Comparison of ENCODE assay signal across 8 cellular contexts in genomic region chr13:114065141-114065925, GRCh38.
DNase-seq lines count a peak whose midpoint lies in the region; TF ChIP-seq lines count a peak whose summit lies in the region.

No MANE protein-coding gene starts in this region.

- peaks cover 65% of the 10 kb centered on the region for H3K4me1 Mint-ChIP-seq in neural progenitor cell
- peaks cover 72% of the 10 kb centered on the region for H3K4me1 Mint-ChIP-seq in stimulated activated naive CD8-positive, alpha-beta T cell treated with anti-CD3 and anti-CD28 coated beads, Interleukin-15, Interleukin-2, amounts not matched to agents 100 ng/mL and 50 ng/mL, for 24 hours (ENCODE audit: low read depth)

- H3F3A ChIP-seq in neural progenitor cell (ENCODE audit: low read depth): peaks cover 29% of the 10 kb centered on the region

- DNase-seq in NCI-H82 (lab: John Stamatoyannopoulos, UW) (peak; percentile 62), NCI-H82 treated with DMSO at 0.1 percent for 48 hours (lab: John Stamatoyannopoulos, UW; ENCODE audit: unreplicated experiment) (no peak), HPDE6-E6E7 (ENCODE audit: extremely low spot score) (peak; percentile 92), SHP77 treated with DMSO at 0.1 percent for 48 hours (lab: John Stamatoyannopoulos, UW) (peak; percentile 96), activated gamma-delta T cell (lab: John Stamatoyannopoulos, UW) (peak; percentile 33), fibroblast of villous mesenchyme (ENCODE audit: low read depth) (peak; percentile 98), neural progenitor cell (ENCODE audit: low spot score) (peak; percentile 63)

- peak overlapping the region; percentile 99 for H3K27ac Mint-ChIP-seq in neural progenitor cell
- peak overlapping the region; percentile 98 for H3K27ac Mint-ChIP-seq in stimulated activated naive CD8-positive, alpha-beta T cell treated with anti-CD3 and anti-CD28 coated beads, Interleukin-15, Interleukin-2, amounts not matched to agents 100 ng/mL and 50 ng/mL, for 24 hours

- peaks cover 6% of the 10 kb centered on the region for H3K36me3 Mint-ChIP-seq in neural progenitor cell
- no peaks in the 10 kb centered on the region for H3K36me3 Mint-ChIP-seq in stimulated activated naive CD8-positive, alpha-beta T cell treated with anti-CD3 and anti-CD28 coated beads, Interleukin-15, Interleukin-2, amounts not matched to agents 100 ng/mL and 50 ng/mL, for 24 hours (ENCODE audit: low read depth)

- H4K20me1 ChIP-seq in neural progenitor cell (ENCODE audit: low read depth): no peaks in the 10 kb centered on the region

- peak overlapping the region; percentile 38 for H2AFZ ChIP-seq in neural progenitor cell (replicated peaks)

- no peak overlapping the region for H3K9ac ChIP-seq in neural progenitor cell

- TF ChIP-seq CTCF in fibroblast of villous mesenchyme (IDR thresholded peaks at IDR 0.05; ENCODE audit: insufficient read depth, low read depth, low read length) (no peak), neural progenitor cell (IDR thresholded peaks at IDR 0.05) (no peak)

- peak overlapping the region; percentile 43 for H3K4me2 ChIP-seq in neural progenitor cell

- no peaks in the 10 kb centered on the region for H3K9me3 Mint-ChIP-seq in neural progenitor cell
- H3K9me3 Mint-ChIP-seq in stimulated activated naive CD8-positive, alpha-beta T cell treated with anti-CD3 and anti-CD28 coated beads, Interleukin-15, Interleukin-2, amounts not matched to agents 100 ng/mL and 50 ng/mL, for 24 hours: no peaks in the 10 kb centered on the region

- no peaks in the 10 kb centered on the region for H3K9me3 ChIP-seq in neural progenitor cell (ENCODE audit: low read depth)

- no peaks in the 10 kb centered on the region for H3K27me3 ChIP-seq in neural progenitor cell

- peaks cover 28% of the 10 kb centered on the region for H3K4me1 ChIP-seq in neural progenitor cell

- peaks cover 14% of the 10 kb centered on the region for H3K27me3 Mint-ChIP-seq in neural progenitor cell (ENCODE audit: insufficient read depth, low read depth)
- no peaks in the 10 kb centered on the region for H3K27me3 Mint-ChIP-seq in stimulated activated naive CD8-positive, alpha-beta T cell treated with anti-CD3 and anti-CD28 coated beads, Interleukin-15, Interleukin-2, amounts not matched to agents 100 ng/mL and 50 ng/mL, for 24 hours

- H3K79me2 ChIP-seq in neural progenitor cell (ENCODE audit: low read depth): no peaks in the 10 kb centered on the region

- H3K27ac ChIP-seq in neural progenitor cell: peak overlapping the region; percentile 70

- no peaks in the 10 kb centered on the region for H3K36me3 ChIP-seq in neural progenitor cell

- H3K4me3 ChIP-seq in fibroblast of villous mesenchyme (ENCODE audit: low read depth, low read length): peak overlapping the region; percentile 47
- no peak overlapping the region for H3K4me3 ChIP-seq in neural progenitor cell

- peak overlapping the region; percentile 67 for H3K4me3 Mint-ChIP-seq in neural progenitor cell
- peak overlapping the region; percentile 78 for H3K4me3 Mint-ChIP-seq in stimulated activated naive CD8-positive, alpha-beta T cell treated with anti-CD3 and anti-CD28 coated beads, Interleukin-15, Interleukin-2, amounts not matched to agents 100 ng/mL and 50 ng/mL, for 24 hours
